In the genomic region with DNA sequence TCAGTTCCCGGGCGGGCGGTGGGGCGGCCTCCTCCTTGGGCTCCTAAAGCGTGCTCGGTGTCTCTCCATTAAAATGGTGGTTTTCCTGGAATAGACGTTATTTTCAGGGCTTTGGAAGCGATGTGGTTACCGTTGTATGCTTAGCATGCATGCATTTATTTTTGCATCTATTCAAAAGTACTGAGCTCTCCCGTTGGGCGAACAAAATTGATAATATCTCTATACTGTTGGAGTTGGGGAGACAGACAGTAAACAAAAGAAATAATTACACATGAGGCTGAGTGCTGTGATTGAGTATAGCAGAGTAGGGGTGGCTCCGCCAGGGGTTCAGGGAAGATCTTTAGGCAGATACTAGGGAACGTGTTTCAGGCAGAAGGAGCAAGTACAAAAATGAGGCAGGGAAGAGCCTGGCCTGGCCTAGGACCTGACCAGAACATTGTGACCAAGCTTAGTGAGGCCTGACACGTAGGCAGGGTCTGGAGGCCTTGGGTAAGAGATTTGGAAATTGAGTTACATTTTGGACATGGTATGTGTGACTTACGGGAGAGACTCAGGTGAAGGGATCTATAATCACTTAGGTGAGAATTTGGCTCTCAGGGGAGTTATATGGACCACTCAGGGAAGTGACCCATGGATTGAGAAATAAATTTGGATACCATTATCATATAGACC, we compare ENCODE assay signal across 8 cellular contexts. TPM values are rescaled to one million over a fixed set of nuclear protein-coding genes. Genes with fewer than 3 reads are reported as not detected.
DNase-seq lines count a peak whose midpoint lies in the region; ATAC-seq and TF ChIP-seq lines count a peak whose summit lies in the region.

No MANE protein-coding gene starts in this region.

- H3K27me3 ChIP-seq in heart right ventricle, result no peaks in the 10 kb centered on the region
- no peaks in the 10 kb centered on the region for H3K27me3 ChIP-seq in subcutaneous abdominal adipose tissue (ENCODE audit: control insufficient read depth in 5 of 5, insufficient read depth in 4 of 5, low read length in 5 of 5)

- H3K9me3 Mint-ChIP-seq in glutamatergic neuron (ENCODE audit: unreplicated experiment), result peaks cover 5% of the 10 kb centered on the region

- no peak for DNase-seq in heart right ventricle
- no peak for DNase-seq in left ventricle myocardium superior
- DNase-seq in SK-N-DZ (ENCODE audit: low spot score), result peak; percentile 26
- DNase-seq in glutamatergic neuron, result no peak
- DNase-seq in stimulated activated CD4-positive, alpha-beta T cell treated with anti-CD3 and anti-CD28 coated beads, Interleukin-15, amount 100 ng/mL, for 24 hours, result no peak
- no peak for DNase-seq in central memory CD4-positive, alpha-beta T cell

- H3K27ac ChIP-seq in heart right ventricle, result peak overlapping the region in 3 of 10 donors; percentile 95 to 96 (median 95)
- no peak overlapping the region for H3K27ac ChIP-seq in subcutaneous abdominal adipose tissue (ENCODE audit: low read depth, low read length)

- peak overlapping the region; percentile 90 for H3K4me3 Mint-ChIP-seq in glutamatergic neuron (ENCODE audit: unreplicated experiment)

- intact Hi-C loops in heart right ventricle (cut with DNase I), result no loop called here
- intact Hi-C loops in left ventricle myocardium superior (cut with micrococcal nuclease), result no loop called here

- H3K27ac Mint-ChIP-seq in glutamatergic neuron (ENCODE audit: unreplicated experiment), result peak overlapping the region; percentile 83

- H3K9me3 ChIP-seq in heart right ventricle, result no peaks in the 10 kb centered on the region
- no peaks in the 10 kb centered on the region for H3K9me3 ChIP-seq in subcutaneous abdominal adipose tissue (ENCODE audit: control insufficient read depth in 5 of 5, low read length in 5 of 5)

- H3K9ac ChIP-seq in subcutaneous abdominal adipose tissue (ENCODE audit: low read length in 5 of 5), result peak overlapping the region in 2 of 5 donors; percentile 30 to 92

- H3K4me3 ChIP-seq in heart right ventricle (peak overlapping the region in 9 of 10 donors; percentile 54 to 78 (median 67)), subcutaneous abdominal adipose tissue (ENCODE audit: low read depth in 1 of 5, low read length in 5 of 5) (peak overlapping the region in 4 of 5 donors; percentile 53 to 79 (median 68))

- ATAC-seq in heart right ventricle (no peak), left ventricle myocardium superior (no peak), HG02763 (IDR thresholded peaks at IDR 0.05; ENCODE audit: unreplicated experiment) (no peak)

- H3K27me3 Mint-ChIP-seq in glutamatergic neuron (ENCODE audit: unreplicated experiment), result peaks cover 3% of the 10 kb centered on the region

- peaks cover 8% of the 10 kb centered on the region for H3K4me1 Mint-ChIP-seq in glutamatergic neuron (ENCODE audit: low read depth, unreplicated experiment)

- no peaks in the 10 kb centered on the region for H3K36me3 Mint-ChIP-seq in glutamatergic neuron (ENCODE audit: unreplicated experiment)

- H3K4me1 ChIP-seq in heart right ventricle, result peaks cover 0 to 30% (median 13%) of the 10 kb centered on the region in 9 donors
- H3K4me1 ChIP-seq in subcutaneous abdominal adipose tissue (ENCODE audit: control insufficient read depth in 5 of 5, insufficient read depth in 5 of 5, low read length in 5 of 5), result peaks cover 0 to 25% (median 14%) of the 10 kb centered on the region in 5 donors

- 17% methylated on average over 15 of the region's 15 CpGs for WGBS in heart right ventricle, 2 donors

- H3K36me3 ChIP-seq in heart right ventricle (peaks cover 0 to under 1% (median 0%) of the 10 kb centered on the region in 9 donors), subcutaneous abdominal adipose tissue (ENCODE audit: control insufficient read depth in 5 of 5, insufficient read depth in 5 of 5, low read length in 5 of 5) (no peaks in the 10 kb centered on the region)

- TF ChIP-seq CTCF in heart right ventricle (IDR thresholded peaks at IDR 0.05) (no peak), glutamatergic neuron (IDR thresholded peaks at IDR 0.05; ENCODE audit: partially characterized antibody, unreplicated experiment) (no peak)

RNA-seq across cellular contexts. Expression of a gene that starts 0.7 kb away (rescaled TPM):
- total RNA-seq in heart right ventricle, result 1 to 10 TPM in 2 of 10 donors, under 1 TPM in 8; 0.21 to 3.4 (median 0.51) TPM
- under 1 TPM; 0.35 to 0.95 TPM for polyA plus RNA-seq in heart right ventricle
- 1.4 TPM for total RNA-seq in left ventricle myocardium superior
- polyA plus RNA-seq in SK-N-DZ (2014; cell fraction: cytosol; rRNA removed), result 64.3 and 69.5 TPM in 2 replicates
- 54.5 and 58.5 TPM in 2 replicates for polyA plus RNA-seq in SK-N-DZ (2014; cell fraction: nucleus; rRNA removed)
- 6.6 TPM for total RNA-seq in glutamatergic neuron (ENCODE audit: unreplicated experiment)

RNA-seq across cellular contexts. Expression of a gene that starts 11.1 kb away (rescaled TPM):
- total RNA-seq in heart right ventricle (1 to 10 TPM in 7 of 10 donors, under 1 TPM in 3; 0.30 to 3.4 (median 1.2) TPM), left ventricle myocardium superior (1.3 TPM), glutamatergic neuron (ENCODE audit: unreplicated experiment) (0.56 TPM)
- 1 to 10 TPM in 1 of 2 donors, under 1 TPM in 1; 0.68 to 1.1 TPM for polyA plus RNA-seq in heart right ventricle
- 34.4 and 44.3 TPM in 2 replicates for polyA plus RNA-seq in SK-N-DZ (2014; cell fraction: cytosol; rRNA removed)
- polyA plus RNA-seq in SK-N-DZ (2014; cell fraction: nucleus; rRNA removed), result 23.5 and 26.4 TPM in 2 replicates

RNA-seq across cellular contexts. Expression of a gene that starts 30.9 kb away (rescaled TPM):
- total RNA-seq in heart right ventricle (10 to 100 TPM; 56.2 to 70.5 (median 63.6) TPM), left ventricle myocardium superior (55.3 TPM), glutamatergic neuron (ENCODE audit: unreplicated experiment) (136 TPM)
- 10 to 100 TPM; 49.2 to 67.5 TPM for polyA plus RNA-seq in heart right ventricle
- polyA plus RNA-seq in SK-N-DZ (2014; cell fraction: cytosol; rRNA removed), result 97.2 and 106 TPM in 2 replicates
- polyA plus RNA-seq in SK-N-DZ (2014; cell fraction: nucleus; rRNA removed), result 172 and 277 TPM in 2 replicates
